In genomic region chr1:24221246-24221645, GRCh38 we compare ENCODE assay signal across 1 cellular context.
TF ChIP-seq lines count a peak whose summit lies in the region.

No MANE protein-coding gene starts in this region.

TF ChIP-seq in GM23338, 12 proteins besides CTCF, POLR2A, EP300 and RAD21 (continued from another document):
- TF ChIP-seq ETS1 (IDR thresholded peaks at IDR 0.05) (no peak), NANOG (IDR thresholded peaks at IDR 0.05; ENCODE audit: borderline replicate concordance) (no peak), EZH2 (IDR thresholded peaks at IDR 0.05; ENCODE audit: low read depth, unreplicated experiment) (no peak), POLR2AphosphoS5 (IDR thresholded peaks at IDR 0.05; ENCODE audit: low read depth) (no peak), REST (IDR thresholded peaks at IDR 0.05; ENCODE audit: unreplicated experiment) (no peak), ZNF331 (CRISPR knock-in tag; IDR thresholded peaks at IDR 0.05; ENCODE audit: low read depth) (no peak), CREB1 (CRISPR knock-in tag; IDR thresholded peaks at IDR 0.05; ENCODE audit: low read depth) (no peak)
